ENCODE assay signal across 12 cellular contexts in the genomic region with DNA sequence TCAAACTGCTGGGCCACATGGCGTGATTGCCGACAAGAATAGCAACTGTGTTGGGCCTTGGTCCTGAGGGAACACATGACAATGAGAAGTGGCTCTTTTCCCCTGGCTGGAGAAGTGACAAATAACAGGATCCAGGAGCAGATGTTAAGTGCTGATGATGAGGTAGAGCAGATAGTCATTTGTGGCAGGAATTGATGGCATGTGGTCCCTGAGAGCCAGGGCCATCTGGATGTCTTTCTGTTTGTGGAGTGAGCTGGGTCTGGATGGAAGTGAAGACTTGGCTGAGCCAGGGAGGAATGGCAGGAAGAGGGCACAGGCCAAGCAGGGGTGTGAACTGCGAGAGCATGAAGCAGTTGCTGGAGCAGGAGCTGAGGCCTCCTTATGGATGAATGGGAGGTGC.
DNase-seq lines count a peak whose midpoint lies in the region; ATAC-seq and TF ChIP-seq lines count a peak whose summit lies in the region.
"Had no signal": no experiment of that assay in that cellular context is flagged by ENCODE, and none has a peak within 500 bp of the region (broad histone marks: within the 10 kb centered on the region; RNA-seq: fewer than 3 reads in every experiment).

No MANE protein-coding gene starts in this region.

- H3K4me1 ChIP-seq in sigmoid colon = peaks cover 0 to 27% (median 15%) of the 10 kb centered on the region in 4 donors

- POLR2A ChIA-PET in activated CD4-positive, alpha-beta memory T cell treated with anti-CD3 and anti-CD28 coated beads for 36 hours (lab: Charles Lee) = no interaction called here

- H3K9me3 ChIP-seq in sigmoid colon = no peaks in the 10 kb centered on the region
- H3K9me3 ChIP-seq: lower lobe of right lung had no signal

- no peak overlapping the region for H3K4me3 ChIP-seq in fibroblast of villous mesenchyme (ENCODE audit: low read depth, low read length)
- H3K4me3 ChIP-seq in sigmoid colon = no peak overlapping the region
- H3K4me3 ChIP-seq: GM12878, lower lobe of right lung had no signal

- H3K27ac ChIP-seq in sigmoid colon = peak overlapping the region in 3 of 4 donors; percentile 44 to 88 (median 73)
- H3K27ac ChIP-seq: lower lobe of right lung, parathyroid adenoma had no signal

- 95 to 98% methylated on average over 3 of the region's 3 CpGs for WGBS in sigmoid colon, 2 donors

- no peak for ATAC-seq in HG03520 (IDR thresholded peaks at IDR 0.05; ENCODE audit: unreplicated experiment)
- ATAC-seq: GM12878 had no signal

- intact Hi-C loops in sigmoid colon (cut with DNase I) = loop anchor here (10.0 kb wide), 1 partner anchor 182 kb away; no protein-coding TSS in a partner anchor
- intact Hi-C loops in activated CD4-positive, alpha-beta memory T cell treated with anti-CD3 and anti-CD28 coated beads for 36 hours (cut with micrococcal nuclease) = no loop called here

- TF ChIP-seq EP300 in sigmoid colon (IDR thresholded peaks at IDR 0.05) = peak in 1 of 4 donors; percentile 41

- TF ChIP-seq POLR2A in sigmoid colon (IDR thresholded peaks at IDR 0.05) = no peak

- H3K9me3 Mint-ChIP-seq in activated CD4-positive, alpha-beta memory T cell treated with anti-CD3 and anti-CD28 coated beads for 36 hours = no peaks in the 10 kb centered on the region

- H3K4me3 Mint-ChIP-seq in activated CD4-positive, alpha-beta memory T cell treated with anti-CD3 and anti-CD28 coated beads for 36 hours = no peak overlapping the region

- H3K4me1 Mint-ChIP-seq in activated CD4-positive, alpha-beta memory T cell treated with anti-CD3 and anti-CD28 coated beads for 36 hours (ENCODE audit: low read depth) = peaks cover 6% of the 10 kb centered on the region

- H3K27ac Mint-ChIP-seq in activated CD4-positive, alpha-beta memory T cell treated with anti-CD3 and anti-CD28 coated beads for 36 hours = no peak overlapping the region

- no peaks in the 10 kb centered on the region for H3K27me3 ChIP-seq in sigmoid colon

- H3K36me3 ChIP-seq in sigmoid colon = no peaks in the 10 kb centered on the region
- H3K36me3 ChIP-seq: lower lobe of right lung had no signal

- no peaks in the 10 kb centered on the region for H3K27me3 Mint-ChIP-seq in activated CD4-positive, alpha-beta memory T cell treated with anti-CD3 and anti-CD28 coated beads for 36 hours

- CTCF ChIA-PET in activated CD4-positive, alpha-beta memory T cell treated with anti-CD3 and anti-CD28 coated beads for 36 hours (lab: Charles Lee) = no interaction called here

- DNase-seq in GM04503 (ENCODE audit: low read depth) (peak; percentile 21), NCI-H69 (lab: John Stamatoyannopoulos, UW) (peak; percentile 19), fibroblast of villous mesenchyme (ENCODE audit: low read depth) (peak; percentile 28), sigmoid colon (no peak), COLO829 (ENCODE audit: low spot score) (no peak)
- no peak for DNase-seq in activated CD4-positive, alpha-beta memory T cell treated with anti-CD3 and anti-CD28 coated beads for 36 hours
- DNase-seq: aorta, lower lobe of right lung, NCI-H2029 had no signal

- no peak for TF ChIP-seq CTCF in fibroblast of villous mesenchyme (IDR thresholded peaks at IDR 0.05; ENCODE audit: insufficient read depth, low read depth, low read length)
- TF ChIP-seq CTCF in sigmoid colon (IDR thresholded peaks at IDR 0.05) = no peak

- H3K36me3 Mint-ChIP-seq in activated CD4-positive, alpha-beta memory T cell treated with anti-CD3 and anti-CD28 coated beads for 36 hours = no peaks in the 10 kb centered on the region

Comparison
In these comparisons a context has a peak if more than half of its experiments do, and no peak if none do; other contexts are left out.
1. DNase-seq: peak in GM04503 (single experiment), NCI-H69 (single experiment) and fibroblast of villous mesenchyme (single experiment); none in sigmoid colon (single experiment), activated CD4-positive, alpha-beta memory T cell treated with anti-CD3 and anti-CD28 coated beads for 36 hours (single experiment) and COLO829 (single experiment).